Comparison of ENCODE assay signal across 8 cellular contexts in genomic region chr20:53865905-53866786, GRCh38.
DNase-seq lines count a peak whose midpoint lies in the region; ATAC-seq and TF ChIP-seq lines count a peak whose summit lies in the region.

No MANE protein-coding gene starts in this region.

- DNase-seq in HS-5 (ENCODE audit: low read depth) (peak; percentile 83), T-cell (no peak), GM20000 (ENCODE audit: low spot score) (no peak)
- DNase-seq in natural killer cell treated with Interleukin-12 subunit alpha and Interleukin-12 subunit beta and Interleukin-15 and Interleukin-18, amount 100 ng/mL, for 72 hours (ENCODE audit: low spot score) = no peak

- TF ChIP-seq CTCF in GM20000 (IDR thresholded peaks at IDR 0.05; ENCODE audit: extremely low read depth, missing control alignments) = no peak

- no peaks in the 10 kb centered on the region for H3K36me3 Mint-ChIP-seq in T-cell
- H3K36me3 Mint-ChIP-seq in natural killer cell treated with Interleukin-12 subunit alpha and Interleukin-12 subunit beta and Interleukin-15 and Interleukin-18, amount 100 ng/mL, for 72 hours = no peaks in the 10 kb centered on the region

- H3K9me3 ChIP-seq in BLaER1 (no peaks in the 10 kb centered on the region), esophagus (ENCODE audit: control insufficient read depth in 2 of 2, insufficient read depth in 1 of 2, low read depth in 1 of 2, low read length in 1 of 2) (no peaks in the 10 kb centered on the region)

- peak overlapping the region; percentile 55 to 61 (median 57) for H3K4me3 Mint-ChIP-seq in T-cell
- peak overlapping the region; percentile 81 for H3K4me3 Mint-ChIP-seq in natural killer cell treated with Interleukin-12 subunit alpha and Interleukin-12 subunit beta and Interleukin-15 and Interleukin-18, amount 100 ng/mL, for 72 hours

- H3K36me3 ChIP-seq in BLaER1 = no peaks in the 10 kb centered on the region
- no peaks in the 10 kb centered on the region for H3K36me3 ChIP-seq in esophagus (ENCODE audit: control insufficient read depth in 2 of 2, insufficient read depth in 2 of 2, low read length in 1 of 2)

- CTCF ChIA-PET in T-cell (lab: Charles Lee) = interaction anchor here (0.5 to 2.1 kb wide), 5 partner anchors 23 to 288 kb away, joined by 3 to 10 read pairs (median 3); no protein-coding TSS in a partner anchor

- ATAC-seq in T-cell (replicated peaks in 1 of 4) (no peak), HG02763 (IDR thresholded peaks at IDR 0.05; ENCODE audit: unreplicated experiment) (no peak), HG02884 (IDR thresholded peaks at IDR 0.05; ENCODE audit: unreplicated experiment) (no peak)
- no peak for ATAC-seq in natural killer cell treated with Interleukin-12 subunit alpha and Interleukin-12 subunit beta and Interleukin-15 and Interleukin-18, amount 100 ng/mL, for 72 hours

- peak overlapping the region; percentile 71 for H3K9ac ChIP-seq in BLaER1

- H3K27me3 ChIP-seq in BLaER1 = no peaks in the 10 kb centered on the region
- no peaks in the 10 kb centered on the region for H3K27me3 ChIP-seq in esophagus (ENCODE audit: control insufficient read depth in 1 of 2, insufficient read depth in 2 of 2, low read length in 2 of 2)

- no peaks in the 10 kb centered on the region for H3K9me3 Mint-ChIP-seq in T-cell
- no peaks in the 10 kb centered on the region for H3K9me3 Mint-ChIP-seq in natural killer cell treated with Interleukin-12 subunit alpha and Interleukin-12 subunit beta and Interleukin-15 and Interleukin-18, amount 100 ng/mL, for 72 hours

- H3K27ac Mint-ChIP-seq in T-cell = peak overlapping the region; percentile 93 to 97
- H3K27ac Mint-ChIP-seq in natural killer cell treated with Interleukin-12 subunit alpha and Interleukin-12 subunit beta and Interleukin-15 and Interleukin-18, amount 100 ng/mL, for 72 hours = peak overlapping the region; percentile 74 to 82

- peak overlapping the region; percentile 79 for H3K27ac ChIP-seq in BLaER1
- peak overlapping the region; percentile 87 to 89 for H3K27ac ChIP-seq in esophagus (ENCODE audit: low read depth in 2 of 2, low read length in 1 of 2)

- H3K4me1 ChIP-seq in BLaER1 (peaks cover 70% of the 10 kb centered on the region), esophagus (ENCODE audit: control insufficient read depth in 2 of 2, insufficient read depth in 2 of 2, low read length in 1 of 2) (peaks cover 0 to 4% of the 10 kb centered on the region in 2 donors)

- peaks cover 54 to 66% (median 63%) of the 10 kb centered on the region in 3 donors for H3K4me1 Mint-ChIP-seq in T-cell
- peaks cover 34 to 44% of the 10 kb centered on the region in 2 donors for H3K4me1 Mint-ChIP-seq in natural killer cell treated with Interleukin-12 subunit alpha and Interleukin-12 subunit beta and Interleukin-15 and Interleukin-18, amount 100 ng/mL, for 72 hours (ENCODE audit: low read depth in 2 of 2)

- no peaks in the 10 kb centered on the region for H4K20me1 ChIP-seq in BLaER1

- 12% methylated on average over 7 of the region's 7 CpGs for WGBS in esophagus, 2 donors

- H3K4me2 ChIP-seq in BLaER1 = peak overlapping the region; percentile 76

- H3K27me3 Mint-ChIP-seq in T-cell = no peaks in the 10 kb centered on the region
- H3K27me3 Mint-ChIP-seq in natural killer cell treated with Interleukin-12 subunit alpha and Interleukin-12 subunit beta and Interleukin-15 and Interleukin-18, amount 100 ng/mL, for 72 hours = no peaks in the 10 kb centered on the region

- H3K4me3 ChIP-seq in BLaER1 = peak overlapping the region; percentile 44
- H3K4me3 ChIP-seq in esophagus (ENCODE audit: low read depth in 1 of 2, low read length in 2 of 2) = no peak overlapping the region

- POLR2A ChIA-PET in T-cell (lab: Charles Lee) = interaction anchor here in 1 of 2 donors (0.8 kb wide), 1 partner anchor 170 kb away, joined by 4 read pairs; no protein-coding TSS in a partner anchor
